Comparison of ENCODE assay signal across 23 cellular contexts in genomic region chr5:83118471-83118870, GRCh38.
"Had no signal": no experiment of that assay in that cellular context is flagged by ENCODE, and none has a peak within 500 bp of the region (broad histone marks: within the 10 kb centered on the region; RNA-seq: fewer than 3 reads in every experiment).

No MANE protein-coding gene starts in this region.

- H3K4me1 ChIP-seq: gastroesophageal sphincter, pancreas, thyroid gland, uterus had no signal

- H3K27me3 Mint-ChIP-seq: naive B cell, progenitor cell of endocrine pancreas, type B pancreatic cell had no signal

- H3K27ac Mint-ChIP-seq: endodermal cell, immature natural killer cell, naive B cell, nephron, progenitor cell of endocrine pancreas, type B pancreatic cell had no signal

- H3K27ac ChIP-seq: coronary artery, gastroesophageal sphincter, pancreas, thyroid gland, uterus had no signal

- H3K27me3 ChIP-seq: gastroesophageal sphincter, pancreas, thyroid gland, uterus had no signal

- H3K36me3 ChIP-seq: pancreas, thyroid gland, uterus had no signal

- H3K9me3 ChIP-seq: gastroesophageal sphincter, pancreas, thyroid gland had no signal

- H3K4me3 ChIP-seq: coronary artery, gastroesophageal sphincter, pancreas, thyroid gland, uterus had no signal

- DNase-seq: effector CD4-positive, alpha-beta T cell; endodermal cell; glutamatergic neuron; immature natural killer cell; kidney; left colon; mesendoderm; naive B cell; occipital lobe; pancreas; right cardiac atrium; small intestine; stimulated activated CD4-positive, alpha-beta T cell treated with anti-CD3 and anti-CD28 coated beads, Interleukin-12 subunit alpha, Interleukin-12 subunit beta, amount 100 ng/mL, for 4 hours; stimulated activated CD4-positive, alpha-beta T cell treated with anti-CD3 and anti-CD28 coated beads, Interleukin-2, amount 100 ng/mL, for 48 hours; stimulated activated naive CD4-positive, alpha-beta T cell treated with Interleukin-2 at 50 U/mL for 16 hours; thyroid gland; uterus had no signal

- FAIRE-seq: endothelial cell of umbilical vein, kidney, pancreas, small intestine had no signal

- H3K4me3 Mint-ChIP-seq: endodermal cell, immature natural killer cell, naive B cell, nephron, type B pancreatic cell had no signal

- H3K4me1 Mint-ChIP-seq: endodermal cell, immature natural killer cell, naive B cell, nephron had no signal
